In genomic region chr20:50609438-50609989, GRCh38 we compare ENCODE assay signal across 22 cellular contexts.
"Had no signal": no experiment of that assay in that cellular context is flagged by ENCODE, and none has a peak within 500 bp of the region (broad histone marks: within the 10 kb centered on the region; RNA-seq: fewer than 3 reads in every experiment).

No MANE protein-coding gene starts in this region.

- H3K27me3 ChIP-seq: neutrophil, right atrium auricular region, thyroid gland, vagina had no signal

- H3K79me2 ChIP-seq: parathyroid adenoma had no signal

- H3K36me3 ChIP-seq: left ventricle myocardium inferior, lower lobe of right lung, neutrophil, prostate gland, right atrium auricular region, thyroid gland had no signal

- H3K9ac ChIP-seq: parathyroid adenoma had no signal

- H3K4me3 ChIP-seq: left ventricle myocardium inferior, lower lobe of right lung, prostate gland, right atrium auricular region, skin epidermis, spleen, stomach, thyroid gland, vagina had no signal

- H3K27ac ChIP-seq: left ventricle myocardium inferior, lower lobe of right lung, neutrophil, parathyroid adenoma, prostate gland, right atrium auricular region, skin epidermis, spleen, stomach, thyroid gland, vagina had no signal

- DNase-seq: cortex of kidney; effector memory CD8-positive, alpha-beta T cell; hypothalamus; immature natural killer cell; islet precursor cell; kidney glomerular epithelial cell; left colon; left ventricle myocardium inferior; lower lobe of right lung; natural killer cell; spleen; stimulated activated naive B cell treated with anti-CD40 and anti-IgM and Interleukin-4, amounts not matched to agents 10 μg/mL and 1 μg/mL and 100 μg/mL, for 72 hours; stomach; thyroid gland; trophoblast cell had no signal

- H3K9me3 ChIP-seq: left ventricle myocardium inferior, lower lobe of right lung, neutrophil, prostate gland, right atrium auricular region, spleen, stomach, thyroid gland, vagina had no signal

- FAIRE-seq: frontal cortex had no signal

- H3K4me1 ChIP-seq: lower lobe of right lung, parathyroid adenoma, prostate gland, right atrium auricular region, spleen, stomach, thyroid gland, vagina had no signal

- ATAC-seq: effector memory CD8-positive, alpha-beta T cell; left colon; natural killer cell; stimulated activated naive B cell treated with anti-CD40 and anti-IgM and Interleukin-4, amounts not matched to agents 10 μg/mL and 1 μg/mL and 100 μg/mL, for 72 hours had no signal

- H2AFZ ChIP-seq: parathyroid adenoma had no signal
